ENCODE assay signal across 8 cellular contexts in genomic region chr12:18828483-18828882, GRCh38.
"Had no signal": no experiment of that assay in that cellular context is flagged by ENCODE, and none has a peak within 500 bp of the region (broad histone marks: within the 10 kb centered on the region; RNA-seq: fewer than 3 reads in every experiment).

No MANE protein-coding gene starts in this region.

- FAIRE-seq: HepG2 had no signal

- H3K4me3 ChIP-seq: GM23248, HAP-1 had no signal

- DNase-seq: GM23248, GOT3, H7, HFFc6 had no signal

- H3K4me1 ChIP-seq: HAP-1 had no signal

- H3K27ac ChIP-seq: GM23248, HL-60 had no signal

- ATAC-seq: HCT116, HepG2 had no signal

- H3K9me3 ChIP-seq: HAP-1 had no signal

- H3K36me3 ChIP-seq: HAP-1 had no signal
